In the genomic region with DNA sequence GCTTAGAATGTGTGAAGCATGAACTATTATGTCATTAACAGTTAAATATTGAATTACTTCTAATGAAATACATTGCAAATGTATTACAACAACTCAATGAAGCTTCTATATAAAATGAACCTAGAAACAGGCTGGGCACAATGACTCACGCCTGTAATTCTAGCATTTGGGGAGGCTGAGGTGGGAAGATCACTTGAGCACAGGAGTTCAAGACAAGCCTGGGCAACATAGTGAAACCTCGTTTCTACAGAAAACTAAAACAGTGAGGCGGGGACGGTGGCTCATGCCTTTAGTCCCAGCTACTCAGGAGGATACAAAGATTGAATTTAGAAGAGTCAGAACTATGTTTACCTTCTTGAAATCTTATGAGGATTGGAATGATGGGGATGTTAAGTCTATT, we compare ENCODE assay signal across 7 cellular contexts.
"Had no signal": no experiment of that assay in that cellular context is flagged by ENCODE, and none has a peak within 500 bp of the region (broad histone marks: within the 10 kb centered on the region; RNA-seq: fewer than 3 reads in every experiment).

No MANE protein-coding gene starts in this region.

- H3K27ac ChIP-seq: HL-60 had no signal

- H3K36me3 Mint-ChIP-seq: IgD-negative memory B cell had no signal

- H3K4me1 Mint-ChIP-seq: GM23338, H9, IgD-negative memory B cell had no signal

- H3K27ac Mint-ChIP-seq: GM23338, H9, IgD-negative memory B cell had no signal

- H3K4me3 Mint-ChIP-seq: GM23338, H9, IgD-negative memory B cell had no signal

- H3K4me3 ChIP-seq: GM23338 had no signal

- H3K27me3 Mint-ChIP-seq: IgD-negative memory B cell had no signal

- DNase-seq: H9, HCEC 1CT, KBM-7 had no signal

- H3K4me2 ChIP-seq: GM23338 had no signal

- H2AFZ ChIP-seq: GM23338 had no signal

- H3K9me3 Mint-ChIP-seq: GM23338, H9 had no signal

- ATAC-seq: GM23338, HepG2 had no signal
